1 cellular context compared by ENCODE assay signal in the genomic region with DNA sequence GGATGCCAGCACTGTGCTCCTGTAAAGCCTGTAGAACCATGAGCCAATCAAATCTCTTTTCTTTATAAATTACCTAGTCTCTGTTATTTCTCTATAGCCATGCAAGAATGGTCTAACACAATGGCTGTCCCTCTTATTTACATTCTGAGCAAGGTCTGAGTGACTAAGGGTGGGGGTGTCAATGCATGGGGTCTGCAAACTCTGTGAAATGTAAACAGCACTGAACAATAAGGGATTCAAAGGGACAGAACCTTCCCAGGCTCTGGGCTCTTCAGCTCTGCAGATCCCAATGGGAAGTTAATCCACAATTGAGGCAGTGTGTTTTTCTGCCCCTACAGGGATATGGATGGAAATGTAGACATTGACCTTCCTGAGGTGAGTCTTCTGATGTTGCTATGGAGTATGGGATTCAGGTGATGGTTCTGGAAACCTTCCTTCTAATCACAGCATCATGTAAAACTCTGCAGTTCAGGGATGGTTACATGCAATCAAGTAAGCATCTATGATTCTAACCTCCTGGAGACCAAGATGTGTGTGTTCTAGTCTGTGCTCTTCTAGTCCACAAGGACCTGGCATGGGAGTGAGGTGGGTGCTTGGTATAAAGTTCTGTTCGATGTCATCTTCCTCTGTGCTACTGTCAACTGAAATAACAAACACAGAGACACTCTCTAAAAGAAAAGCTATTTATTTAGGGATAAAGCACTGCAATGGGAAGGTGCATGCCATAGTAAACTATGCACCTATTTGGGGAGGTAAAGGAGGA.
TF ChIP-seq lines count a peak whose summit lies in the region.

No MANE protein-coding gene starts in this region.

TF ChIP-seq in HepG2, 621 proteins besides CTCF, POLR2A, EP300 and RAD21 (continued from another document and continues in another):
- TF ChIP-seq, protein P1, sequence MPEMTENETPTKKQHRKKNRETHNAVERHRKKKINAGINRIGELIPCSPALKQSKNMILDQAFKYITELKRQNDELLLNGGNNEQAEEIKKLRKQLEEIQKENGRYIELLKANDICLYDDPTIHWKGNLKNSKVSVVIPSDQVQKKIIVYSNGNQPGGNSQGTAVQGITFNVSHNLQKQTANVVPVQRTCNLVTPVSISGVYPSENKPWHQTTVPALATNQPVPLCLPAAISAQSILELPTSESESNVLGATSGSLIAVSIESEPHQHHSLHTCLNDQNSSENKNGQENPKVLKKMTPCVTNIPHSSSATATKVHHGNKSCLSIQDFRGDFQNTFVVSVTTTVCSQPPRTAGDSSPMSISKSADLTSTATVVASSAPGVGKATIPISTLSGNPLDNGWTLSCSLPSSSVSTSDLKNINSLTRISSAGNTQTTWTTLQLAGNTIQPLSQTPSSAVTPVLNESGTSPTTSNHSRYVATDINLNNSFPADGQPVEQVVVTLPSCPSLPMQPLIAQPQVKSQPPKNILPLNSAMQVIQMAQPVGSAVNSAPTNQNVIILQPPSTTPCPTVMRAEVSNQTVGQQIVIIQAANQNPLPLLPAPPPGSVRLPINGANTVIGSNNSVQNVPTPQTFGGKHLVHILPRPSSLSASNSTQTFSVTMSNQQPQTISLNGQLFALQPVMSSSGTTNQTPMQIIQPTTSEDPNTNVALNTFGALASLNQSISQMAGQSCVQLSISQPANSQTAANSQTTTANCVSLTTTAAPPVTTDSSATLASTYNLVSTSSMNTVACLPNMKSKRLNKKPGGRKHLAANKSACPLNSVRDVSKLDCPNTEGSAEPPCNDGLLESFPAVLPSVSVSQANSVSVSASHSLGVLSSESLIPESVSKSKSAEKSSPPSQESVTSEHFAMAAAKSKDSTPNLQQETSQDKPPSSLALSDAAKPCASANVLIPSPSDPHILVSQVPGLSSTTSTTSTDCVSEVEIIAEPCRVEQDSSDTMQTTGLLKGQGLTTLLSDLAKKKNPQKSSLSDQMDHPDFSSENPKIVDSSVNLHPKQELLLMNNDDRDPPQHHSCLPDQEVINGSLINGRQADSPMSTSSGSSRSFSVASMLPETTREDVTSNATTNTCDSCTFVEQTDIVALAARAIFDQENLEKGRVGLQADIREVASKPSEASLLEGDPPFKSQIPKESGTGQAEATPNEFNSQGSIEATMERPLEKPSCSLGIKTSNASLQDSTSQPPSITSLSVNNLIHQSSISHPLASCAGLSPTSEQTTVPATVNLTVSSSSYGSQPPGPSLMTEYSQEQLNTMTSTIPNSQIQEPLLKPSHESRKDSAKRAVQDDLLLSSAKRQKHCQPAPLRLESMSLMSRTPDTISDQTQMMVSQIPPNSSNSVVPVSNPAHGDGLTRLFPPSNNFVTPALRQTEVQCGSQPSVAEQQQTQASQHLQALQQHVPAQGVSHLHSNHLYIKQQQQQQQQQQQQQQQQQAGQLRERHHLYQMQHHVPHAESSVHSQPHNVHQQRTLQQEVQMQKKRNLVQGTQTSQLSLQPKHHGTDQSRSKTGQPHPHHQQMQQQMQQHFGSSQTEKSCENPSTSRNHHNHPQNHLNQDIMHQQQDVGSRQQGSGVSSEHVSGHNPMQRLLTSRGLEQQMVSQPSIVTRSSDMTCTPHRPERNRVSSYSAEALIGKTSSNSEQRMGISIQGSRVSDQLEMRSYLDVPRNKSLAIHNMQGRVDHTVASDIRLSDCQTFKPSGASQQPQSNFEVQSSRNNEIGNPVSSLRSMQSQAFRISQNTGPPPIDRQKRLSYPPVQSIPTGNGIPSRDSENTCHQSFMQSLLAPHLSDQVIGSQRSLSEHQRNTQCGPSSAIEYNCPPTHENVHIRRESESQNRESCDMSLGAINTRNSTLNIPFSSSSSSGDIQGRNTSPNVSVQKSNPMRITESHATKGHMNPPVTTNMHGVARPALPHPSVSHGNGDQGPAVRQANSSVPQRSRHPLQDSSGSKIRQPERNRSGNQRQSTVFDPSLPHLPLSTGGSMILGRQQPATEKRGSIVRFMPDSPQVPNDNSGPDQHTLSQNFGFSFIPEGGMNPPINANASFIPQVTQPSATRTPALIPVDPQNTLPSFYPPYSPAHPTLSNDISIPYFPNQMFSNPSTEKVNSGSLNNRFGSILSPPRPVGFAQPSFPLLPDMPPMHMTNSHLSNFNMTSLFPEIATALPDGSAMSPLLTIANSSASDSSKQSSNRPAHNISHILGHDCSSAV (CRISPR knock-in tag; IDR thresholded peaks at IDR 0.05; ENCODE audit: borderline replicate concordance), result no peak
- no peak for TF ChIP-seq KDM1A (CRISPR knock-in tag; IDR thresholded peaks at IDR 0.05)
- no peak for TF ChIP-seq GTF2F1 (IDR thresholded peaks at IDR 0.05; ENCODE audit: low read length)
- TF ChIP-seq ZBTB43 (CRISPR knock-in tag; conservative IDR thresholded peaks at IDR 0.05), result no peak
- peak; percentile 28; the same call in 1 of the 2 replicates for TF ChIP-seq AHDC1 (CRISPR knock-in tag; IDR thresholded peaks at IDR 0.05; ENCODE audit: borderline replicate concordance)
- TF ChIP-seq ZKSCAN5 (CRISPR knock-in tag; IDR thresholded peaks at IDR 0.05), result no peak
- TF ChIP-seq RARA (CRISPR knock-in tag; IDR thresholded peaks at IDR 0.05), result peak; percentile 32; the same call in 1 of the 2 replicates
- no peak for TF ChIP-seq SMARCE1 (IDR thresholded peaks at IDR 0.05; ENCODE audit: borderline replicate concordance)
- peak; percentile 75 for TF ChIP-seq ARID5B (CRISPR knock-in tag; IDR thresholded peaks at IDR 0.05)
- no peak for TF ChIP-seq ZNF496 (CRISPR knock-in tag; IDR thresholded peaks at IDR 0.05; ENCODE audit: insufficient replicate concordance)
- no peak for TF ChIP-seq FOXP1 (IDR thresholded peaks at IDR 0.05)
- peak; percentile 54 for TF ChIP-seq FOXP1 (CRISPR knock-in tag; IDR thresholded peaks at IDR 0.05)
- TF ChIP-seq, protein P2, sequence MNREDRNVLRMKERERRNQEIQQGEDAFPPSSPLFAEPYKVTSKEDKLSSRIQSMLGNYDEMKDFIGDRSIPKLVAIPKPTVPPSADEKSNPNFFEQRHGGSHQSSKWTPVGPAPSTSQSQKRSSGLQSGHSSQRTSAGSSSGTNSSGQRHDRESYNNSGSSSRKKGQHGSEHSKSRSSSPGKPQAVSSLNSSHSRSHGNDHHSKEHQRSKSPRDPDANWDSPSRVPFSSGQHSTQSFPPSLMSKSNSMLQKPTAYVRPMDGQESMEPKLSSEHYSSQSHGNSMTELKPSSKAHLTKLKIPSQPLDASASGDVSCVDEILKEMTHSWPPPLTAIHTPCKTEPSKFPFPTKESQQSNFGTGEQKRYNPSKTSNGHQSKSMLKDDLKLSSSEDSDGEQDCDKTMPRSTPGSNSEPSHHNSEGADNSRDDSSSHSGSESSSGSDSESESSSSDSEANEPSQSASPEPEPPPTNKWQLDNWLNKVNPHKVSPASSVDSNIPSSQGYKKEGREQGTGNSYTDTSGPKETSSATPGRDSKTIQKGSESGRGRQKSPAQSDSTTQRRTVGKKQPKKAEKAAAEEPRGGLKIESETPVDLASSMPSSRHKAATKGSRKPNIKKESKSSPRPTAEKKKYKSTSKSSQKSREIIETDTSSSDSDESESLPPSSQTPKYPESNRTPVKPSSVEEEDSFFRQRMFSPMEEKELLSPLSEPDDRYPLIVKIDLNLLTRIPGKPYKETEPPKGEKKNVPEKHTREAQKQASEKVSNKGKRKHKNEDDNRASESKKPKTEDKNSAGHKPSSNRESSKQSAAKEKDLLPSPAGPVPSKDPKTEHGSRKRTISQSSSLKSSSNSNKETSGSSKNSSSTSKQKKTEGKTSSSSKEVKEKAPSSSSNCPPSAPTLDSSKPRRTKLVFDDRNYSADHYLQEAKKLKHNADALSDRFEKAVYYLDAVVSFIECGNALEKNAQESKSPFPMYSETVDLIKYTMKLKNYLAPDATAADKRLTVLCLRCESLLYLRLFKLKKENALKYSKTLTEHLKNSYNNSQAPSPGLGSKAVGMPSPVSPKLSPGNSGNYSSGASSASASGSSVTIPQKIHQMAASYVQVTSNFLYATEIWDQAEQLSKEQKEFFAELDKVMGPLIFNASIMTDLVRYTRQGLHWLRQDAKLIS (CRISPR knock-in tag; IDR thresholded peaks at IDR 0.05), result no peak
- TF ChIP-seq PCBP1 (IDR thresholded peaks at IDR 0.05; ENCODE audit: borderline replicate concordance, low read depth, low read length), result no peak
- TF ChIP-seq ZNF780A (CRISPR knock-in tag; IDR thresholded peaks at IDR 0.05), result no peak
- 0 out of 2 replicates have a peak, but pooled peaks have one; percentile 13 for TF ChIP-seq NR2C2 (CRISPR knock-in tag; IDR thresholded peaks at IDR 0.05; ENCODE audit: borderline replicate concordance)
- no peak for TF ChIP-seq ZNF747 (CRISPR knock-in tag; IDR thresholded peaks at IDR 0.05; ENCODE audit: borderline replicate concordance)
- 0 out of 2 replicates have a peak, but pooled peaks have one; percentile 21 for TF ChIP-seq ZNF644 (CRISPR knock-in tag; IDR thresholded peaks at IDR 0.05; ENCODE audit: low read depth)
- TF ChIP-seq CC2D1A (CRISPR knock-in tag; IDR thresholded peaks at IDR 0.05), result no peak
- peak; percentile 62 for TF ChIP-seq FOXO1 (CRISPR knock-in tag; IDR thresholded peaks at IDR 0.05)
- no peak for TF ChIP-seq ZNF230 (CRISPR knock-in tag; IDR thresholded peaks at IDR 0.05)
- TF ChIP-seq TBX3 (IDR thresholded peaks at IDR 0.05; ENCODE audit: borderline replicate concordance), result 0 out of 2 replicates have a peak, but pooled peaks have one; percentile 21
- TF ChIP-seq GPN1 (CRISPR knock-in tag; IDR thresholded peaks at IDR 0.05; ENCODE audit: borderline replicate concordance), result no peak
- TF ChIP-seq MZF1 (CRISPR knock-in tag; IDR thresholded peaks at IDR 0.05; ENCODE audit: borderline replicate concordance), result no peak
- TF ChIP-seq NCOA2 (CRISPR knock-in tag; IDR thresholded peaks at IDR 0.05), result 0 out of 2 replicates have a peak, but pooled peaks have one; percentile 35
- TF ChIP-seq ZNF224 (CRISPR knock-in tag; IDR thresholded peaks at IDR 0.05), result no peak
- no peak for TF ChIP-seq YEATS4 (CRISPR knock-in tag; IDR thresholded peaks at IDR 0.05; ENCODE audit: borderline replicate concordance)
- no peak; the same call in 1 of the 2 replicates for TF ChIP-seq SOX13 (IDR thresholded peaks at IDR 0.05)
- TF ChIP-seq SOX13 (CRISPR knock-in tag; conservative IDR thresholded peaks at IDR 0.05 in 1 of 2, IDR thresholded peaks at IDR 0.05 in 1 of 2), result peak in 1 of 2 experiments; percentile 90; a peak in 2 of 4 replicates
- TF ChIP-seq GABPB1 (CRISPR knock-in tag; IDR thresholded peaks at IDR 0.05), result no peak
- peak; percentile 70; the same call in 1 of the 2 replicates for TF ChIP-seq FOXK1 (CRISPR knock-in tag; IDR thresholded peaks at IDR 0.05; ENCODE audit: borderline replicate concordance, low read depth)
